ENCODE assay signal across 1 cellular context in genomic region chr19:57527136-57527881, GRCh38.
TF ChIP-seq lines count a peak whose summit lies in the region.

Gene ZNF549 (plus strand): TSS chr19:57527356. CDS start chr19:57527574, 218 bp downstream.

TF ChIP-seq in HEK293, 187 proteins besides CTCF, POLR2A, EP300 and RAD21 (continued from another document):
- TF ChIP-seq ZNF768 (tag by site-specific recombination; IDR thresholded peaks at IDR 0.05) (no peak; the same call in 1 of the 2 replicates), ZNF121 (tag by site-specific recombination; IDR thresholded peaks at IDR 0.05) (no peak), ZNF211 (tag by site-specific recombination; IDR thresholded peaks at IDR 0.05; ENCODE audit: low read depth) (no peak), ZNF157 (tag by site-specific recombination; IDR thresholded peaks at IDR 0.05) (no peak), ZNF600 (tag by site-specific recombination; IDR thresholded peaks at IDR 0.05) (0 out of 2 replicates have a peak, but pooled peaks have one; percentile 36), ZBTB17 (tag by site-specific recombination; IDR thresholded peaks at IDR 0.05) (peak; percentile 80), KLF17 (tag by site-specific recombination; IDR thresholded peaks at IDR 0.05) (0 out of 2 replicates have a peak, but pooled peaks have one; percentile 38), HIC1 (tag by site-specific recombination; IDR thresholded peaks at IDR 0.05) (peak; percentile 49; the same call in 1 of the 2 replicates), TSHZ1 (tag by site-specific recombination; IDR thresholded peaks at IDR 0.05; ENCODE audit: borderline replicate concordance) (no peak), ZBTB26 (tag by site-specific recombination; optimal IDR thresholded peaks at IDR 0.05) (peak; percentile 79), ZSCAN5A (tag by site-specific recombination; IDR thresholded peaks at IDR 0.05) (no peak), PRDM10 (tag by site-specific recombination; IDR thresholded peaks at IDR 0.05) (peak; percentile 56), ZNF530 (tag by site-specific recombination; IDR thresholded peaks at IDR 0.05; ENCODE audit: low read depth) (no peak), BCL6B (tag by site-specific recombination; IDR thresholded peaks at IDR 0.05) (no peak), ZNF488 (tag by site-specific recombination; IDR thresholded peaks at IDR 0.05) (no peak), WT1 (tag by site-specific recombination; IDR thresholded peaks at IDR 0.05) (0 out of 2 replicates have a peak, but pooled peaks have one; percentile 11), ZNF639 (tag by site-specific recombination; IDR thresholded peaks at IDR 0.05) (no peak)
